ENCODE assay signal across 1 cellular context in genomic region chr1:17195731-17196130, GRCh38.
TF ChIP-seq lines count a peak whose summit lies in the region.

No MANE protein-coding gene starts in this region.

TF ChIP-seq in IMR-90, 13 proteins besides CTCF, POLR2A, EP300 and RAD21 (continued from another document):
- TF ChIP-seq MAFK (IDR thresholded peaks at IDR 0.05; ENCODE audit: low read depth, low read length) (no peak), BHLHE40 (IDR thresholded peaks at IDR 0.05; ENCODE audit: low read depth, low read length) (no peak), MXI1 (IDR thresholded peaks at IDR 0.05; ENCODE audit: borderline replicate concordance, low read depth, low read length) (no peak), RCOR1 (IDR thresholded peaks at IDR 0.05; ENCODE audit: insufficient replicate concordance, low read length) (no peak), CEBPB (IDR thresholded peaks at IDR 0.05; ENCODE audit: low read depth, low read length) (no peak), USF2 (IDR thresholded peaks at IDR 0.05; ENCODE audit: low read depth, low read length) (no peak), FOS (IDR thresholded peaks at IDR 0.05; ENCODE audit: low read depth, low read length) (no peak), NFE2L2 (IDR thresholded peaks at IDR 0.05; ENCODE audit: low read depth, low read length) (no peak), ELK1 (IDR thresholded peaks at IDR 0.05; ENCODE audit: borderline replicate concordance, low read depth, low read length) (no peak)
